8 cellular contexts compared by ENCODE assay signal in the genomic region with DNA sequence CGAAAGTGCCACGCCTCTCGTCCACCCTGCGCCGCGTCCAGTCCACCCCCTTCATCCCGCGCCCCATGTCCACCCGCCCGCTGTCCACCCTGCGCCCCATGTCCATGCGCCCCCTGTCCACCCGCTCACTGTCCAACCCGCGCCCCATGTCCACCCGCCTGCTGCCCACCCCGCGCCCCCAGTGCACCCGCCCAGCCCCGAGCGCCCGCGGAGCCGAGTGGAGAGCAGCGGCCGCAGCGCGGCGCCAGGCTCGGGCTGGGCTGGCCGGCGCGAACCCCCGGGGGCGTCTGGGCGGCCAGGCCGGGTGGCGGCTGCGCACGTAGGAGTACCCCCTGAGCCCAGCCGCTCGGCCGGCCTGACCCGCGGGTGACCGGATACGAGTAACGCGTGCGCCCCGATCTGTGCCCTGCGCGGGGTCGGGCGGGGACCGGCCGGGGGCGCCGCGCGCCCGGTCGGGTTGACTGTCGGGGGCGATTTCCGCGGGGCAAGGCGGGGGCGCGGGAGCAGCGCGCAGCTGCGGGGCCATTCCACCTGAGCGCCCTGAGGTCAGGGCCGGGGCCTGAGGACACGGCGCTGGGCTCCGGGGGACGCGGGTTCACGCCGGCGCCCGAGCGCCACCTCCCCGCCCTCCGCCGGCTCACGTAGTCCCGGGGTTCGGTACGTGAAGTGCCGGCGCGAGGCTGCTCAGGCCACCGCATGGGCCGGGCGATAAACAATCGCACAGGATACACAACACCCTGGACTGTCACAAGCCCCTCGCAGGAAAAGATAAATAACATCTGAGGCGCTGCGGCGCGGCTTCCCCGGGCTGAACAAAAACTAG. TPM values are rescaled to one million over a fixed set of nuclear protein-coding genes. Genes with fewer than 3 reads are reported as not detected.
DNase-seq lines count a peak whose midpoint lies in the region; ATAC-seq, FAIRE-seq and TF ChIP-seq lines count a peak whose summit lies in the region.

No MANE protein-coding gene starts in this region.

- H3K27ac Mint-ChIP-seq in activated naive CD8-positive, alpha-beta T cell treated with anti-CD3 and anti-CD28 coated beads, Interleukin-2, amount 50 U/mL, for 24 hours, result no peak overlapping the region

- peak overlapping the region; percentile 66 for H3K4me3 ChIP-seq in smooth muscle cell

- H4K20me1 ChIP-seq in smooth muscle cell (ENCODE audit: low read depth), result no peaks in the 10 kb centered on the region

- peaks cover 11% of the 10 kb centered on the region for H3K4me1 ChIP-seq in smooth muscle cell (ENCODE audit: low read depth)

- no peaks in the 10 kb centered on the region for H3K9me3 ChIP-seq in smooth muscle cell (replicated peaks; ENCODE audit: low read depth)

- H3K79me2 ChIP-seq in smooth muscle cell (ENCODE audit: low read depth), result no peaks in the 10 kb centered on the region

- peaks cover 3% of the 10 kb centered on the region for H3F3A ChIP-seq in smooth muscle cell (ENCODE audit: low read depth)

- H3K27me3 Mint-ChIP-seq in activated naive CD8-positive, alpha-beta T cell treated with anti-CD3 and anti-CD28 coated beads, Interleukin-2, amount 50 U/mL, for 24 hours, result peaks cover 39% of the 10 kb centered on the region

- no peak for TF ChIP-seq CTCF in smooth muscle cell (IDR thresholded peaks at IDR 0.05; ENCODE audit: borderline replicate concordance, insufficient read depth, poor library complexity, severe bottlenecking)

- H3K4me2 ChIP-seq in smooth muscle cell, result peak overlapping the region; percentile 86

- no peaks in the 10 kb centered on the region for H3K36me3 ChIP-seq in smooth muscle cell (ENCODE audit: low read depth)

- H2AFZ ChIP-seq in smooth muscle cell (ENCODE audit: low read depth), result peak overlapping the region; percentile 84

- no peaks in the 10 kb centered on the region for H3K36me3 Mint-ChIP-seq in activated naive CD8-positive, alpha-beta T cell treated with anti-CD3 and anti-CD28 coated beads, Interleukin-2, amount 50 U/mL, for 24 hours (ENCODE audit: low read depth)

- H3K9ac ChIP-seq in smooth muscle cell (ENCODE audit: low read depth), result peak overlapping the region; percentile 8

- H3K27me3 ChIP-seq in smooth muscle cell (ENCODE audit: low read depth), result no peaks in the 10 kb centered on the region

- no peak for TF ChIP-seq POLR2A in GM12892 (IDR thresholded peaks at IDR 0.05; ENCODE audit: low read depth, low read length)

- H3K4me1 Mint-ChIP-seq in activated naive CD8-positive, alpha-beta T cell treated with anti-CD3 and anti-CD28 coated beads, Interleukin-2, amount 50 U/mL, for 24 hours, result peaks cover 4% of the 10 kb centered on the region

- H3K9me3 Mint-ChIP-seq in activated naive CD8-positive, alpha-beta T cell treated with anti-CD3 and anti-CD28 coated beads, Interleukin-2, amount 50 U/mL, for 24 hours, result no peaks in the 10 kb centered on the region

- DNase-seq in activated T-cell treated with anti-CD3 and anti-CD28 coated beads, Interleukin-2, amount 50 U/mL, for 1 hour, result peak; percentile 19
- DNase-seq in activated T-cell treated with anti-CD3 and anti-CD28 coated beads for 4 hours (no peak), iPS-NIHi11 (ENCODE audit: low spot score) (peak; percentile 64), smooth muscle cell (lab: John Stamatoyannopoulos, UW; ENCODE audit: unreplicated experiment) (no peak), GM12892 (ENCODE audit: insufficient read length) (no peak), GOT3 (lab: John Stamatoyannopoulos, UW) (no peak), NCI-H345 treated with DMSO at 0.1 percent for 48 hours (lab: John Stamatoyannopoulos, UW; ENCODE audit: unreplicated experiment) (no peak)
- peak; percentile 25 for DNase-seq in activated naive CD8-positive, alpha-beta T cell treated with anti-CD3 and anti-CD28 coated beads, Interleukin-2, amount 50 U/mL, for 24 hours

- peak; percentile 38 for ATAC-seq in activated naive CD8-positive, alpha-beta T cell treated with anti-CD3 and anti-CD28 coated beads, Interleukin-2, amount 50 U/mL, for 24 hours

- peak overlapping the region; percentile 59 for H3K4me3 Mint-ChIP-seq in activated naive CD8-positive, alpha-beta T cell treated with anti-CD3 and anti-CD28 coated beads, Interleukin-2, amount 50 U/mL, for 24 hours

- under 1% methylated on average over 75 of the region's 105 CpGs for WGBS in smooth muscle cell (ENCODE audit: low lambda C conversion rate)

- no peak for FAIRE-seq in GM12892 (lab: Jason Lieb, UNC)

- H3K27ac ChIP-seq in smooth muscle cell (ENCODE audit: low read depth), result peak overlapping the region; percentile 23

RNA-seq across cellular contexts. Expression of a gene that starts 37.5 kb away (rescaled TPM):
- total RNA-seq in smooth muscle cell, result 738 and 786 TPM in 2 replicates
- polyA plus RNA-seq in smooth muscle cell, result 329 and 495 TPM in 2 replicates
- polyA plus RNA-seq in GM12892 (2012; ENCODE audit: missing spikeins), result 0.51 TPM

Comparison
In these comparisons a context has a peak if more than half of its experiments do, and no peak if none do; other contexts are left out.
1. DNase-seq: peak in activated T-cell treated with anti-CD3 and anti-CD28 coated beads, Interleukin-2, amount 50 U/mL, for 1 hour (single experiment), activated naive CD8-positive, alpha-beta T cell treated with anti-CD3 and anti-CD28 coated beads, Interleukin-2, amount 50 U/mL, for 24 hours (single experiment) and iPS-NIHi11 (single experiment); none in activated T-cell treated with anti-CD3 and anti-CD28 coated beads for 4 hours (single experiment), smooth muscle cell (single experiment), GM12892 (single experiment), GOT3 (single experiment) and NCI-H345 treated with DMSO at 0.1 percent for 48 hours (single experiment).